ENCODE assay signal across 2 cellular contexts in genomic region chr5:95647886-95648860, GRCh38.
TF ChIP-seq lines count a peak whose summit lies in the region.

No MANE protein-coding gene starts in this region.

TF ChIP-seq in liver, 16 proteins besides CTCF, POLR2A, EP300 and RAD21:
- TF ChIP-seq EGR1 (IDR thresholded peaks at IDR 0.05; ENCODE audit: low read depth in 2 of 2) (no peak), TAF1 (conservative IDR thresholded peaks at IDR 0.05) (no peak), HNF4G (IDR thresholded peaks at IDR 0.05) (no peak)
- TF ChIP-seq, protein P1, sequence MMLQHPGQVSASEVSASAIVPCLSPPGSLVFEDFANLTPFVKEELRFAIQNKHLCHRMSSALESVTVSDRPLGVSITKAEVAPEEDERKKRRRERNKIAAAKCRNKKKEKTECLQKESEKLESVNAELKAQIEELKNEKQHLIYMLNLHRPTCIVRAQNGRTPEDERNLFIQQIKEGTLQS (IDR thresholded peaks at IDR 0.05), result no peak

TF ChIP-seq in HepG2, 621 proteins besides CTCF, POLR2A, EP300 and RAD21:
- TF ChIP-seq ZFP82 (CRISPR knock-in tag; IDR thresholded peaks at IDR 0.05; ENCODE audit: borderline replicate concordance), result no peak
- TF ChIP-seq, protein P2, sequence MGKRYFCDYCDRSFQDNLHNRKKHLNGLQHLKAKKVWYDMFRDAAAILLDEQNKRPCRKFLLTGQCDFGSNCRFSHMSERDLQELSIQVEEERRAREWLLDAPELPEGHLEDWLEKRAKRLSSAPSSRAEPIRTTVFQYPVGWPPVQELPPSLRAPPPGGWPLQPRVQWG (CRISPR knock-in tag; IDR thresholded peaks at IDR 0.05; ENCODE audit: borderline replicate concordance, low read depth), result no peak
- TF ChIP-seq JUND (CRISPR knock-in tag; IDR thresholded peaks at IDR 0.05), result no peak
- no peak for TF ChIP-seq SYNCRIP (IDR thresholded peaks at IDR 0.05; ENCODE audit: insufficient read depth, low read depth, low read length)
- TF ChIP-seq TEF (CRISPR knock-in tag; IDR thresholded peaks at IDR 0.05), result no peak
- TF ChIP-seq KLF6 (CRISPR knock-in tag; IDR thresholded peaks at IDR 0.05), result no peak
- TF ChIP-seq MNT (IDR thresholded peaks at IDR 0.05), result no peak
- TF ChIP-seq, protein P3, sequence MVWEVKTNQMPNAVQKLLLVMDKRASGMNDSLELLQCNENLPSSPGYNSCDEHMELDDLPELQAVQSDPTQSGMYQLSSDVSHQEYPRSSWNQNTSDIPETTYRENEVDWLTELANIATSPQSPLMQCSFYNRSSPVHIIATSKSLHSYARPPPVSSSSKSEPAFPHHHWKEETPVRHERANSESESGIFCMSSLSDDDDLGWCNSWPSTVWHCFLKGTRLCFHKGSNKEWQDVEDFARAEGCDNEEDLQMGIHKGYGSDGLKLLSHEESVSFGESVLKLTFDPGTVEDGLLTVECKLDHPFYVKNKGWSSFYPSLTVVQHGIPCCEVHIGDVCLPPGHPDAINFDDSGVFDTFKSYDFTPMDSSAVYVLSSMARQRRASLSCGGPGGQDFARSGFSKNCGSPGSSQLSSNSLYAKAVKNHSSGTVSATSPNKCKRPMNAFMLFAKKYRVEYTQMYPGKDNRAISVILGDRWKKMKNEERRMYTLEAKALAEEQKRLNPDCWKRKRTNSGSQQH (CRISPR knock-in tag; IDR thresholded peaks at IDR 0.05; ENCODE audit: low read depth), result no peak
- TF ChIP-seq ZMYM3 (CRISPR knock-in tag; IDR thresholded peaks at IDR 0.05), result no peak
- TF ChIP-seq PPARG (CRISPR knock-in tag; conservative IDR thresholded peaks at IDR 0.05), result no peak
- TF ChIP-seq AGO1 (IDR thresholded peaks at IDR 0.05; ENCODE audit: low read depth, low read length, poor library complexity, severe bottlenecking), result no peak
- TF ChIP-seq DNMT3B (CRISPR knock-in tag; conservative IDR thresholded peaks at IDR 0.05), result no peak
- TF ChIP-seq ZNF780A (CRISPR knock-in tag; IDR thresholded peaks at IDR 0.05), result no peak
- no peak for TF ChIP-seq CHD2 (IDR thresholded peaks at IDR 0.05; ENCODE audit: low read depth, low read length)
- TF ChIP-seq PTBP1 (IDR thresholded peaks at IDR 0.05; ENCODE audit: low read depth, low read length, poor library complexity, severe bottlenecking), result no peak
